In the genomic region with DNA sequence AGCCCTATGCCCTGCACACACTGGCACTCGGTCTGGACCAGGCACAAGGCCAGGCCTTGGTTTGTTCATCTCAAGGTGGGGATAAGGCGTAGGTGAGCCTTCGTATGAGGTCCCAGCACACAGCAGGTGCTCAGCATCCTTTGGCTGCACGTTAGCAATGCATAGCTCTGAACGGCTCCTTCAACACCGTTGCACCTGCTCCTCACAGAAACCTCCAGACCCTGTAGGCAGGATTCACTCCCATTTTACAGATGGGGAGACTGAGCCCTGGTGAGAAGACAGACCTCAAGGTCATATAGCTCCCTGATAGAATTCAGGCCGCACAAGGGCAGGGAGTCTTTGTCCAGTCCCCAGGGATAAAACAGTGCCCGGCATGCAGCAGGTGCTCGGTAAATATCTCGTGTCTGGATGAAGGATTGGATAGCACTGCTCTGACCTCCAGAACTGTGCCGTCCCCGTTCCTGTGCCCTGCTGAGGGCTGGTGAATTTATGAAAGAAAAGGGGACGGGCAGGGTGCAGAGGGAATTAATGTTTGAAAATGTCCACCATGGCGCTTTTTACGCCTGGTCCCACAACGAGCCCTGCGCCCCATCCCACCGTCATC, we compare ENCODE assay signal across 9 cellular contexts. TPM values are rescaled to one million over a fixed set of nuclear protein-coding genes. Genes with fewer than 3 reads are reported as not detected.
A peak's percentile ranks its signal among the peaks of the same experiment; 100 is the strongest.
DNase-seq lines count a peak whose midpoint lies in the region; ATAC-seq and TF ChIP-seq lines count a peak whose summit lies in the region.
"Had no signal": no experiment of that assay in that cellular context is flagged by ENCODE, and none has a peak within 500 bp of the region (broad histone marks: within the 10 kb centered on the region; RNA-seq: fewer than 3 reads in every experiment).

No MANE protein-coding gene starts in this region.

- no peaks in the 10 kb centered on the region for H3K36me3 ChIP-seq in gastroesophageal sphincter

- H3K4me3 Mint-ChIP-seq in T-cell: peak overlapping the region; percentile 41 to 56 (median 43)
- H3K4me3 Mint-ChIP-seq in osteocyte (ENCODE audit: unreplicated experiment): peak overlapping the region; percentile 55

- DNase-seq in AG10803 (ENCODE audit: low read depth) (no peak), T-cell (no peak), osteocyte (ENCODE audit: extremely low spot score, unreplicated experiment) (peak; percentile 57), HT-29 (ENCODE audit: low spot score) (no peak), glomerular visceral epithelial cell (ENCODE audit: extremely low spot score) (no peak), NCI-H1092 (lab: John Stamatoyannopoulos, UW) (no peak)
- DNase-seq in stimulated activated CD4-positive, alpha-beta T cell treated with anti-CD3 and anti-CD28 coated beads, Interleukin-1b, Interleukin-23, amount 100 ng/mL, for 48 hours: no peak
- DNase-seq: NCI-H1105 had no signal

- POLR2A ChIA-PET in T-cell (lab: Charles Lee): no interaction called here

- H3K27me3 Mint-ChIP-seq in T-cell (peaks cover 45 to 65% of the 10 kb centered on the region in 2 donors), osteocyte (ENCODE audit: unreplicated experiment) (peaks cover 72% of the 10 kb centered on the region)

- H3K27ac Mint-ChIP-seq in T-cell (no peak overlapping the region), osteocyte (ENCODE audit: unreplicated experiment) (no peak overlapping the region)

- H3K4me1 Mint-ChIP-seq in T-cell (peaks cover 0 to 10% (median 8%) of the 10 kb centered on the region in 3 donors), osteocyte (ENCODE audit: unreplicated experiment) (peaks cover 5% of the 10 kb centered on the region)

- TF ChIP-seq POLR2A in gastroesophageal sphincter (IDR thresholded peaks at IDR 0.05): no peak

- TF ChIP-seq EP300 in gastroesophageal sphincter (IDR thresholded peaks at IDR 0.05): no peak

- H3K9me3 ChIP-seq in gastroesophageal sphincter: no peaks in the 10 kb centered on the region

- 66 to 67% methylated on average over 3 to 4 of the region's 18 CpGs for WGBS in gastroesophageal sphincter (ENCODE audit: low coverage in 1 of 2), 2 donors

- H3K9me3 Mint-ChIP-seq in T-cell: no peaks in the 10 kb centered on the region
- H3K9me3 Mint-ChIP-seq in osteocyte (ENCODE audit: unreplicated experiment): no peaks in the 10 kb centered on the region

- H3K4me1 ChIP-seq in gastroesophageal sphincter: peaks cover 0 to 29% (median 4%) of the 10 kb centered on the region in 3 donors

- H3K27ac ChIP-seq in gastroesophageal sphincter: peak overlapping the region in 1 of 4 donors; percentile 51

- H3K27me3 ChIP-seq in gastroesophageal sphincter: peaks cover 87% of the 10 kb centered on the region

- H3K36me3 Mint-ChIP-seq in T-cell: no peaks in the 10 kb centered on the region
- H3K36me3 Mint-ChIP-seq in osteocyte (ENCODE audit: unreplicated experiment): no peaks in the 10 kb centered on the region

- ATAC-seq in T-cell (replicated peaks in 1 of 4) (no peak), gastroesophageal sphincter (no peak)

- no peak for TF ChIP-seq CTCF in AG10803 (conservative IDR thresholded peaks at IDR 0.05; ENCODE audit: low read length)
- no peak for TF ChIP-seq CTCF in gastroesophageal sphincter (IDR thresholded peaks at IDR 0.05)
- TF ChIP-seq CTCF in osteocyte (IDR thresholded peaks at IDR 0.05): no peak

- H3K4me3 ChIP-seq in AG10803 (ENCODE audit: low read length) (peak overlapping the region; percentile 49), gastroesophageal sphincter (peak overlapping the region; percentile 12 to 58)

- CTCF ChIA-PET in T-cell (lab: Charles Lee): no interaction called here

RNA-seq across cellular contexts. Expression of a gene that starts 2.4 kb away (rescaled TPM):
- total RNA-seq in T-cell: under 1 TPM in 1 of 5 donors, not detected in 4; 0.20 TPM
- 1 to 10 TPM in 2 of 4 donors, under 1 TPM in 2; 0.47 to 4.6 (median 1.0) TPM for total RNA-seq in gastroesophageal sphincter
- not detected in 2 replicates for total RNA-seq in osteocyte
- total RNA-seq in HT-29 (2014; rRNA removed; shearing (Covaris generic)): 0.03 and 0.18 TPM in 2 replicates
